ENCODE assay signal across 1 cellular context in the genomic region with DNA sequence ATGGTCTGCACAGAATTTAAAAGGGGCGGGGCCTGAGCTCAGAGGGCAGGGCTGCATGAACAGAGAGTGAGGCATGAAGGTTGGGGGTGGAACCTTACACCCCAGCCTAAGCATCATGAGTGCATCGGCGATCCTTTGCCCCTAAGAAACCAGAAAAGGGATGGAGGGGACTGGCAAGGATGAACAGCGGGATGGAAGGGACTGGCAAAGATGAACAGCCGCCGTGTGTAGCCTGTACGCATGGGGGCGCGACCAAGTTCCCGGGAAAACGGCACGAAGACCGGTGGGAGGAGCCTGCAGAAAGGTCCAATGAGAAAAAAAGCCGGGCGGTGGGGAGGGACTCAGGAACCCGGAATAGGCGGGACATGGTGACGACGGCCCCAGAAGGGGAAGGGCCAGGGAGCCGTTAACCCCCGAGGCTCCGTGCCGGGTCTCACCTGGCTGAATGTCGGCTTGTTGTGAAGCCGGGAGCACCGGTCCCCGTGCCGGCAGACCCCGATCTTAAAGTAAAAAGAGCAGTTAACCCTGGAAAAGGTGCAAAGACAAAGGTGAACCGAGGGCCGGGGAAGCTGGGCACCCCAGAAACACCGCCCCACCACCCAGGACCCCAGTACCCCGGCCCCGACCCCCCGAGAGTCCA.
TF ChIP-seq lines count a peak whose summit lies in the region.

No MANE protein-coding gene starts in this region.

TF ChIP-seq in GM12878, 131 proteins besides CTCF, POLR2A, EP300 and RAD21 (continues in another document):
- TF ChIP-seq ZNF207 (IDR thresholded peaks at IDR 0.05; ENCODE audit: borderline replicate concordance) (peak; percentile 73; the same call in 1 of the 2 replicates), CHD1 (IDR thresholded peaks at IDR 0.05; ENCODE audit: low read depth, low read length) (no peak; the same call in 1 of the 2 replicates), NFYA (IDR thresholded peaks at IDR 0.05; ENCODE audit: borderline replicate concordance, low read depth, low read length) (no peak), HDGF (IDR thresholded peaks at IDR 0.05) (no peak), NR2C2 (IDR thresholded peaks at IDR 0.05; ENCODE audit: borderline replicate concordance, control insufficient read depth, insufficient read length, low read depth) (no peak), SIN3A (IDR thresholded peaks at IDR 0.05; ENCODE audit: low read depth, low read length) (0 out of 2 replicates have a peak, but pooled peaks have one; percentile 10), BCL11A (IDR thresholded peaks at IDR 0.05; ENCODE audit: low read depth, low read length) (no peak), MTA2 (IDR thresholded peaks at IDR 0.05; ENCODE audit: low read depth) (no peak), LARP7 (IDR thresholded peaks at IDR 0.05) (no peak; the same call in 1 of the 2 replicates), GATAD2B (conservative IDR thresholded peaks at IDR 0.05; ENCODE audit: low read depth) (no peak), BACH1 (IDR thresholded peaks at IDR 0.05; ENCODE audit: borderline replicate concordance) (no peak), HCFC1 (IDR thresholded peaks at IDR 0.05; ENCODE audit: low read length) (no peak), RBBP5 (conservative IDR thresholded peaks at IDR 0.05) (peak; percentile 73; the same call in 1 of the 2 replicates), KLF5 (IDR thresholded peaks at IDR 0.05; ENCODE audit: partially characterized antibody) (no peak), CBX3 (IDR thresholded peaks at IDR 0.05; ENCODE audit: borderline replicate concordance, low read depth) (no peak), MYB (IDR thresholded peaks at IDR 0.05; ENCODE audit: borderline replicate concordance, low read depth, low read length) (no peak), RELA (IDR thresholded peaks at IDR 0.05; ENCODE audit: borderline replicate concordance, partially characterized antibody) (no peak), MEF2B (IDR thresholded peaks at IDR 0.05; ENCODE audit: partially characterized antibody, poor library complexity, severe bottlenecking) (no peak), JUND (IDR thresholded peaks at IDR 0.05; ENCODE audit: low read depth, low read length) (no peak), SPI1 (IDR thresholded peaks at IDR 0.05; ENCODE audit: borderline replicate concordance, insufficient read depth, low read depth, low read length) (peak; percentile 45; the same call in 1 of the 2 replicates), STAT1 (conservative IDR thresholded peaks at IDR 0.05) (no peak), YY1 (IDR thresholded peaks at IDR 0.05; ENCODE audit: low read depth, low read length) (no peak), SP1 (IDR thresholded peaks at IDR 0.05; ENCODE audit: low read depth, low read length) (peak; percentile 69), IRF4 (IDR thresholded peaks at IDR 0.05; ENCODE audit: low read depth, low read length) (no peak), IKZF1 (conservative IDR thresholded peaks at IDR 0.05) (no peak), BRCA1 (IDR thresholded peaks at IDR 0.05; ENCODE audit: low read depth, low read length) (no peak), HDAC6 (IDR thresholded peaks at IDR 0.05; ENCODE audit: unreplicated experiment) (no peak), ZNF274 (IDR thresholded peaks at IDR 0.05; ENCODE audit: insufficient read depth, insufficient read length) (no peak)
- TF ChIP-seq, protein P1, sequence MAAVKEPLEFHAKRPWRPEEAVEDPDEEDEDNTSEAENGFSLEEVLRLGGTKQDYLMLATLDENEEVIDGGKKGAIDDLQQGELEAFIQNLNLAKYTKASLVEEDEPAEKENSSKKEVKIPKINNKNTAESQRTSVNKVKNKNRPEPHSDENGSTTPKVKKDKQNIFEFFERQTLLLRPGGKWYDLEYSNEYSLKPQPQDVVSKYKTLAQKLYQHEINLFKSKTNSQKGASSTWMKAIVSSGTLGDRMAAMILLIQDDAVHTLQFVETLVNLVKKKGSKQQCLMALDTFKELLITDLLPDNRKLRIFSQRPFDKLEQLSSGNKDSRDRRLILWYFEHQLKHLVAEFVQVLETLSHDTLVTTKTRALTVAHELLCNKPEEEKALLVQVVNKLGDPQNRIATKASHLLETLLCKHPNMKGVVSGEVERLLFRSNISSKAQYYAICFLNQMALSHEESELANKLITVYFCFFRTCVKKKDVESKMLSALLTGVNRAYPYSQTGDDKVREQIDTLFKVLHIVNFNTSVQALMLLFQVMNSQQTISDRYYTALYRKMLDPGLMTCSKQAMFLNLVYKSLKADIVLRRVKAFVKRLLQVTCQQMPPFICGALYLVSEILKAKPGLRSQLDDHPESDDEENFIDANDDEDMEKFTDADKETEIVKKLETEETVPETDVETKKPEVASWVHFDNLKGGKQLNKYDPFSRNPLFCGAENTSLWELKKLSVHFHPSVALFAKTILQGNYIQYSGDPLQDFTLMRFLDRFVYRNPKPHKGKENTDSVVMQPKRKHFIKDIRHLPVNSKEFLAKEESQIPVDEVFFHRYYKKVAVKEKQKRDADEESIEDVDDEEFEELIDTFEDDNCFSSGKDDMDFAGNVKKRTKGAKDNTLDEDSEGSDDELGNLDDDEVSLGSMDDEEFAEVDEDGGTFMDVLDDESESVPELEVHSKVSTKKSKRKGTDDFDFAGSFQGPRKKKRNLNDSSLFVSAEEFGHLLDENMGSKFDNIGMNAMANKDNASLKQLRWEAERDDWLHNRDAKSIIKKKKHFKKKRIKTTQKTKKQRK (IDR thresholded peaks at IDR 0.05; ENCODE audit: low read depth, low read length): no peak
- TF ChIP-seq, protein P2, sequence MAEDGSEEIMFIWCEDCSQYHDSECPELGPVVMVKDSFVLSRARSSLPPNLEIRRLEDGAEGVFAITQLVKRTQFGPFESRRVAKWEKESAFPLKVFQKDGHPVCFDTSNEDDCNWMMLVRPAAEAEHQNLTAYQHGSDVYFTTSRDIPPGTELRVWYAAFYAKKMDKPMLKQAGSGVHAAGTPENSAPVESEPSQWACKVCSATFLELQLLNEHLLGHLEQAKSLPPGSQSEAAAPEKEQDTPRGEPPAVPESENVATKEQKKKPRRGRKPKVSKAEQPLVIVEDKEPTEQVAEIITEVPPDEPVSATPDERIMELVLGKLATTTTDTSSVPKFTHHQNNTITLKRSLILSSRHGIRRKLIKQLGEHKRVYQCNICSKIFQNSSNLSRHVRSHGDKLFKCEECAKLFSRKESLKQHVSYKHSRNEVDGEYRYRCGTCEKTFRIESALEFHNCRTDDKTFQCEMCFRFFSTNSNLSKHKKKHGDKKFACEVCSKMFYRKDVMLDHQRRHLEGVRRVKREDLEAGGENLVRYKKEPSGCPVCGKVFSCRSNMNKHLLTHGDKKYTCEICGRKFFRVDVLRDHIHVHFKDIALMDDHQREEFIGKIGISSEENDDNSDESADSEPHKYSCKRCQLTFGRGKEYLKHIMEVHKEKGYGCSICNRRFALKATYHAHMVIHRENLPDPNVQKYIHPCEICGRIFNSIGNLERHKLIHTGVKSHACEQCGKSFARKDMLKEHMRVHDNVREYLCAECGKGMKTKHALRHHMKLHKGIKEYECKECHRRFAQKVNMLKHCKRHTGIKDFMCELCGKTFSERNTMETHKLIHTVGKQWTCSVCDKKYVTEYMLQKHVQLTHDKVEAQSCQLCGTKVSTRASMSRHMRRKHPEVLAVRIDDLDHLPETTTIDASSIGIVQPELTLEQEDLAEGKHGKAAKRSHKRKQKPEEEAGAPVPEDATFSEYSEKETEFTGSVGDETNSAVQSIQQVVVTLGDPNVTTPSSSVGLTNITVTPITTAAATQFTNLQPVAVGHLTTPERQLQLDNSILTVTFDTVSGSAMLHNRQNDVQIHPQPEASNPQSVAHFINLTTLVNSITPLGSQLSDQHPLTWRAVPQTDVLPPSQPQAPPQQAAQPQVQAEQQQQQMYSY (CRISPR knock-in tag; IDR thresholded peaks at IDR 0.05): no peak
- TF ChIP-seq, protein P3, sequence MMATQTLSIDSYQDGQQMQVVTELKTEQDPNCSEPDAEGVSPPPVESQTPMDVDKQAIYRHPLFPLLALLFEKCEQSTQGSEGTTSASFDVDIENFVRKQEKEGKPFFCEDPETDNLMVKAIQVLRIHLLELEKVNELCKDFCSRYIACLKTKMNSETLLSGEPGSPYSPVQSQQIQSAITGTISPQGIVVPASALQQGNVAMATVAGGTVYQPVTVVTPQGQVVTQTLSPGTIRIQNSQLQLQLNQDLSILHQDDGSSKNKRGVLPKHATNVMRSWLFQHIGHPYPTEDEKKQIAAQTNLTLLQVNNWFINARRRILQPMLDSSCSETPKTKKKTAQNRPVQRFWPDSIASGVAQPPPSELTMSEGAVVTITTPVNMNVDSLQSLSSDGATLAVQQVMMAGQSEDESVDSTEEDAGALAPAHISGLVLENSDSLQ (IDR thresholded peaks at IDR 0.05): 0 out of 2 replicates have a peak, but pooled peaks have one; percentile 4
- TF ChIP-seq, protein P4, sequence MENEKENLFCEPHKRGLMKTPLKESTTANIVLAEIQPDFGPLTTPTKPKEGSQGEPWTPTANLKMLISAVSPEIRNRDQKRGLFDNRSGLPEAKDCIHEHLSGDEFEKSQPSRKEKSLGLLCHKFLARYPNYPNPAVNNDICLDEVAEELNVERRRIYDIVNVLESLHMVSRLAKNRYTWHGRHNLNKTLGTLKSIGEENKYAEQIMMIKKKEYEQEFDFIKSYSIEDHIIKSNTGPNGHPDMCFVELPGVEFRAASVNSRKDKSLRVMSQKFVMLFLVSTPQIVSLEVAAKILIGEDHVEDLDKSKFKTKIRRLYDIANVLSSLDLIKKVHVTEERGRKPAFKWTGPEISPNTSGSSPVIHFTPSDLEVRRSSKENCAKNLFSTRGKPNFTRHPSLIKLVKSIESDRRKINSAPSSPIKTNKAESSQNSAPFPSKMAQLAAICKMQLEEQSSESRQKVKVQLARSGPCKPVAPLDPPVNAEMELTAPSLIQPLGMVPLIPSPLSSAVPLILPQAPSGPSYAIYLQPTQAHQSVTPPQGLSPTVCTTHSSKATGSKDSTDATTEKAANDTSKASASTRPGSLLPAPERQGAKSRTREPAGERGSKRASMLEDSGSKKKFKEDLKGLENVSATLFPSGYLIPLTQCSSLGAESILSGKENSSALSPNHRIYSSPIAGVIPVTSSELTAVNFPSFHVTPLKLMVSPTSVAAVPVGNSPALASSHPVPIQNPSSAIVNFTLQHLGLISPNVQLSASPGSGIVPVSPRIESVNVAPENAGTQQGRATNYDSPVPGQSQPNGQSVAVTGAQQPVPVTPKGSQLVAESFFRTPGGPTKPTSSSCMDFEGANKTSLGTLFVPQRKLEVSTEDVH (IDR thresholded peaks at IDR 0.05; ENCODE audit: low read depth, partially characterized antibody): peak; percentile 98
- TF ChIP-seq, protein P5, sequence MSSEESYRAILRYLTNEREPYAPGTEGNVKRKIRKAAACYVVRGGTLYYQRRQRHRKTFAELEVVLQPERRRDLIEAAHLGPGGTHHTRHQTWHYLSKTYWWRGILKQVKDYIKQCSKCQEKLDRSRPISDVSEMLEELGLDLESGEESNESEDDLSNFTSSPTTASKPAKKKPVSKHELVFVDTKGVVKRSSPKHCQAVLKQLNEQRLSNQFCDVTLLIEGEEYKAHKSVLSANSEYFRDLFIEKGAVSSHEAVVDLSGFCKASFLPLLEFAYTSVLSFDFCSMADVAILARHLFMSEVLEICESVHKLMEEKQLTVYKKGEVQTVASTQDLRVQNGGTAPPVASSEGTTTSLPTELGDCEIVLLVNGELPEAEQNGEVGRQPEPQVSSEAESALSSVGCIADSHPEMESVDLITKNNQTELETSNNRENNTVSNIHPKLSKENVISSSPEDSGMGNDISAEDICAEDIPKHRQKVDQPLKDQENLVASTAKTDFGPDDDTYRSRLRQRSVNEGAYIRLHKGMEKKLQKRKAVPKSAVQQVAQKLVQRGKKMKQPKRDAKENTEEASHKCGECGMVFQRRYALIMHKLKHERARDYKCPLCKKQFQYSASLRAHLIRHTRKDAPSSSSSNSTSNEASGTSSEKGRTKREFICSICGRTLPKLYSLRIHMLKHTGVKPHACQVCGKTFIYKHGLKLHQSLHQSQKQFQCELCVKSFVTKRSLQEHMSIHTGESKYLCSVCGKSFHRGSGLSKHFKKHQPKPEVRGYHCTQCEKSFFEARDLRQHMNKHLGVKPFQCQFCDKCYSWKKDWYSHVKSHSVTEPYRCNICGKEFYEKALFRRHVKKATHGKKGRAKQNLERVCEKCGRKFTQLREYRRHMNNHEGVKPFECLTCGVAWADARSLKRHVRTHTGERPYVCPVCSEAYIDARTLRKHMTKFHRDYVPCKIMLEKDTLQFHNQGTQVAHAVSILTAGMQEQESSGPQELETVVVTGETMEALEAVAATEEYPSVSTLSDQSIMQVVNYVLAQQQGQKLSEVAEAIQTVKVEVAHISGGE (CRISPR knock-in tag; IDR thresholded peaks at IDR 0.05): no peak
- TF ChIP-seq, protein P6, sequence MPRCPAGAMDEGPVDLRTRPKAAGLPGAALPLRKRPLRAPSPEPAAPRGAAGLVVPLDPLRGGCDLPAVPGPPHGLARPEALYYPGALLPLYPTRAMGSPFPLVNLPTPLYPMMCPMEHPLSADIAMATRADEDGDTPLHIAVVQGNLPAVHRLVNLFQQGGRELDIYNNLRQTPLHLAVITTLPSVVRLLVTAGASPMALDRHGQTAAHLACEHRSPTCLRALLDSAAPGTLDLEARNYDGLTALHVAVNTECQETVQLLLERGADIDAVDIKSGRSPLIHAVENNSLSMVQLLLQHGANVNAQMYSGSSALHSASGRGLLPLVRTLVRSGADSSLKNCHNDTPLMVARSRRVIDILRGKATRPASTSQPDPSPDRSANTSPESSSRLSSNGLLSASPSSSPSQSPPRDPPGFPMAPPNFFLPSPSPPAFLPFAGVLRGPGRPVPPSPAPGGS (IDR thresholded peaks at IDR 0.05; ENCODE audit: borderline replicate concordance, insufficient read depth, low read depth, low read length, poor library complexity, severe bottlenecking): no peak
- TF ChIP-seq, protein P7, sequence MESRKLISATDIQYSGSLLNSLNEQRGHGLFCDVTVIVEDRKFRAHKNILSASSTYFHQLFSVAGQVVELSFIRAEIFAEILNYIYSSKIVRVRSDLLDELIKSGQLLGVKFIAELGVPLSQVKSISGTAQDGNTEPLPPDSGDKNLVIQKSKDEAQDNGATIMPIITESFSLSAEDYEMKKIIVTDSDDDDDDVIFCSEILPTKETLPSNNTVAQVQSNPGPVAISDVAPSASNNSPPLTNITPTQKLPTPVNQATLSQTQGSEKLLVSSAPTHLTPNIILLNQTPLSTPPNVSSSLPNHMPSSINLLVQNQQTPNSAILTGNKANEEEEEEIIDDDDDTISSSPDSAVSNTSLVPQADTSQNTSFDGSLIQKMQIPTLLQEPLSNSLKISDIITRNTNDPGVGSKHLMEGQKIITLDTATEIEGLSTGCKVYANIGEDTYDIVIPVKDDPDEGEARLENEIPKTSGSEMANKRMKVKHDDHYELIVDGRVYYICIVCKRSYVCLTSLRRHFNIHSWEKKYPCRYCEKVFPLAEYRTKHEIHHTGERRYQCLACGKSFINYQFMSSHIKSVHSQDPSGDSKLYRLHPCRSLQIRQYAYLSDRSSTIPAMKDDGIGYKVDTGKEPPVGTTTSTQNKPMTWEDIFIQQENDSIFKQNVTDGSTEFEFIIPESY (IDR thresholded peaks at IDR 0.05): no peak
